In genomic region chr2:66691199-66691975, GRCh38 we compare ENCODE assay signal across 24 cellular contexts.
A peak's percentile ranks its signal among the peaks of the same experiment; 100 is the strongest.
DNase-seq lines count a peak whose midpoint lies in the region; ATAC-seq and TF ChIP-seq lines count a peak whose summit lies in the region.
"Had no signal": no experiment of that assay in that cellular context is flagged by ENCODE, and none has a peak within 500 bp of the region (broad histone marks: within the 10 kb centered on the region; RNA-seq: fewer than 3 reads in every experiment).

No MANE protein-coding gene starts in this region.

- no peaks in the 10 kb centered on the region for H3K9me3 ChIP-seq in adrenal gland (replicated peaks in 1 of 3)
- H3K9me3 ChIP-seq in gastroesophageal sphincter: no peaks in the 10 kb centered on the region
- no peaks in the 10 kb centered on the region for H3K9me3 ChIP-seq in SK-N-SH
- H3K9me3 ChIP-seq: gastrocnemius medialis had no signal

- POLR2A ChIA-PET in SK-N-SH (lab: Yijun Ruan, JAX): no interaction called here

- no peak overlapping the region for H3K9ac ChIP-seq in SK-N-SH

- H3K36me3 ChIP-seq in adrenal gland (replicated peaks in 1 of 2) (no peaks in the 10 kb centered on the region), gastroesophageal sphincter (no peaks in the 10 kb centered on the region), SK-N-SH (replicated peaks in 1 of 2; ENCODE audit: control insufficient read depth in 1 of 2, insufficient read depth in 2 of 2, low read length in 1 of 2) (no peaks in the 10 kb centered on the region)
- H3K36me3 ChIP-seq: gastrocnemius medialis, WERI-Rb-1 had no signal

- no peaks in the 10 kb centered on the region for H3K9me3 Mint-ChIP-seq in progenitor cell of endocrine pancreas (ENCODE audit: low read depth)
- H3K9me3 Mint-ChIP-seq: activated naive CD8-positive, alpha-beta T cell treated with anti-CD3 and anti-CD28 coated beads, Interleukin-2, amount 10 ng/mL, durations not matched to agents 7 days and 5 days; naive thymus-derived CD8-positive, alpha-beta T cell; stimulated activated memory B cell treated with anti-CD40 and anti-IgM and Interleukin-4, amounts not matched to agents 10 μg/mL and 1 μg/mL and 100 μg/mL, for 72 hours had no signal

- no peaks in the 10 kb centered on the region for H3K27me3 Mint-ChIP-seq in progenitor cell of endocrine pancreas
- H3K27me3 Mint-ChIP-seq: activated naive CD8-positive, alpha-beta T cell treated with anti-CD3 and anti-CD28 coated beads, Interleukin-2, amount 10 ng/mL, durations not matched to agents 7 days and 5 days; naive thymus-derived CD8-positive, alpha-beta T cell; stimulated activated memory B cell treated with anti-CD40 and anti-IgM and Interleukin-4, amounts not matched to agents 10 μg/mL and 1 μg/mL and 100 μg/mL, for 72 hours; T-helper 17 cell had no signal

- H3K27ac ChIP-seq in adrenal gland: peak overlapping the region; percentile 3 to 79 (median 70)
- peak overlapping the region; percentile 79 to 95 (median 84) for H3K27ac ChIP-seq in gastroesophageal sphincter
- H3K27ac ChIP-seq in foreskin keratinocyte: no peak overlapping the region
- H3K27ac ChIP-seq in SK-N-SH (ENCODE audit: low read depth in 2 of 2, low read length in 1 of 2): no peak overlapping the region
- H3K27ac ChIP-seq: gastrocnemius medialis, WERI-Rb-1 had no signal

- H3K4me3 Mint-ChIP-seq in progenitor cell of endocrine pancreas (ENCODE audit: low read depth): peak overlapping the region; percentile 20
- H3K4me3 Mint-ChIP-seq: activated CD8-positive, alpha-beta T cell treated with anti-CD3 and anti-CD28 coated beads, Interleukin-2, amount 10 ng/mL, durations not matched to agents 7 days and 5 days; activated naive CD8-positive, alpha-beta T cell treated with anti-CD3 and anti-CD28 coated beads, Interleukin-2, amount 10 ng/mL, durations not matched to agents 7 days and 5 days; CD14-positive monocyte; naive thymus-derived CD8-positive, alpha-beta T cell; stimulated activated memory B cell treated with anti-CD40 and anti-IgM and Interleukin-4, amounts not matched to agents 10 μg/mL and 1 μg/mL and 100 μg/mL, for 72 hours; T-helper 17 cell had no signal

- no peak overlapping the region for H2AFZ ChIP-seq in SK-N-SH (ENCODE audit: low read depth)

- H3K4me1 ChIP-seq in adrenal gland (replicated peaks in 1 of 2): peaks cover 3 to 21% of the 10 kb centered on the region in 2 donors
- peaks cover 0 to 43% (median 10%) of the 10 kb centered on the region in 3 donors for H3K4me1 ChIP-seq in gastroesophageal sphincter
- peaks cover 4% of the 10 kb centered on the region for H3K4me1 ChIP-seq in foreskin keratinocyte
- H3K4me1 ChIP-seq in SK-N-SH (ENCODE audit: control insufficient read depth in 1 of 2, insufficient read depth in 2 of 2, low read depth in 1 of 2, low read length in 1 of 2): peaks cover 0 to 8% of the 10 kb centered on the region in 2 experiments; a peak in 1 of 4 replicates
- H3K4me1 ChIP-seq: gastrocnemius medialis had no signal

- no peak for TF ChIP-seq CTCF in AG10803 (conservative IDR thresholded peaks at IDR 0.05; ENCODE audit: low read length)
- no peak for TF ChIP-seq CTCF in adrenal gland (IDR thresholded peaks at IDR 0.05)
- no peak for TF ChIP-seq CTCF in gastroesophageal sphincter (IDR thresholded peaks at IDR 0.05)
- no peak for TF ChIP-seq CTCF in progenitor cell of endocrine pancreas (IDR thresholded peaks at IDR 0.05; ENCODE audit: unreplicated experiment)
- TF ChIP-seq CTCF in foreskin keratinocyte (conservative IDR thresholded peaks at IDR 0.05): no peak
- no peak for TF ChIP-seq CTCF in SK-N-SH (IDR thresholded peaks at IDR 0.05)

- H4K20me1 ChIP-seq in SK-N-SH (ENCODE audit: insufficient read depth): no peaks in the 10 kb centered on the region

- no peaks in the 10 kb centered on the region for H3K79me2 ChIP-seq in SK-N-SH (ENCODE audit: insufficient read depth)

- TF ChIP-seq POLR2A in adrenal gland (IDR thresholded peaks at IDR 0.05): peak; percentile 35 to 83
- TF ChIP-seq POLR2A in gastroesophageal sphincter (IDR thresholded peaks at IDR 0.05): peak in 1 of 2 donors; percentile 31

- H3K27ac Mint-ChIP-seq in progenitor cell of endocrine pancreas: peak overlapping the region; percentile 14
- H3K27ac Mint-ChIP-seq: activated CD8-positive, alpha-beta T cell treated with anti-CD3 and anti-CD28 coated beads, Interleukin-2, amount 10 ng/mL, durations not matched to agents 7 days and 5 days; activated naive CD8-positive, alpha-beta T cell treated with anti-CD3 and anti-CD28 coated beads, Interleukin-2, amount 10 ng/mL, durations not matched to agents 7 days and 5 days; CD14-positive monocyte; naive thymus-derived CD8-positive, alpha-beta T cell; stimulated activated memory B cell treated with anti-CD40 and anti-IgM and Interleukin-4, amounts not matched to agents 10 μg/mL and 1 μg/mL and 100 μg/mL, for 72 hours; T-helper 17 cell had no signal

- CTCF ChIA-PET in SK-N-SH (lab: Yijun Ruan, JAX): interaction anchor here (0.8 to 1.0 kb wide), 2 partner anchors 9 kb away, joined by 3 to 4 read pairs; no protein-coding TSS in a partner anchor

- H3F3A ChIP-seq in SK-N-SH (replicated peaks; ENCODE audit: insufficient read depth): no peaks in the 10 kb centered on the region

- H3K9me2 ChIP-seq in SK-N-SH: no peaks in the 10 kb centered on the region

- ATAC-seq in gastroesophageal sphincter (no peak), foreskin keratinocyte (no peak)
- ATAC-seq: activated CD8-positive, alpha-beta T cell treated with anti-CD3 and anti-CD28 coated beads, Interleukin-2, amount 10 ng/mL, durations not matched to agents 7 days and 5 days; gastrocnemius medialis; naive thymus-derived CD8-positive, alpha-beta T cell; stimulated activated memory B cell treated with anti-CD40 and anti-IgM and Interleukin-4, amounts not matched to agents 10 μg/mL and 1 μg/mL and 100 μg/mL, for 72 hours; T-helper 17 cell had no signal

- WGBS in adrenal gland, 4 donors: 25 to 33% (median 28%) methylated on average over 8 of the region's 8 CpGs
- WGBS in gastroesophageal sphincter (ENCODE audit: low coverage in 1 of 2), 2 donors: 32 to 33% methylated on average over 8 of the region's 8 CpGs
- 66% methylated on average over 8 of the region's 8 CpGs for WGBS in SK-N-SH (ENCODE audit: low lambda C conversion rate)

- H3K4me1 Mint-ChIP-seq in progenitor cell of endocrine pancreas (ENCODE audit: low read depth): peaks cover 37% of the 10 kb centered on the region
- H3K4me1 Mint-ChIP-seq: activated naive CD8-positive, alpha-beta T cell treated with anti-CD3 and anti-CD28 coated beads, Interleukin-2, amount 10 ng/mL, durations not matched to agents 7 days and 5 days; CD14-positive monocyte; naive thymus-derived CD8-positive, alpha-beta T cell; stimulated activated memory B cell treated with anti-CD40 and anti-IgM and Interleukin-4, amounts not matched to agents 10 μg/mL and 1 μg/mL and 100 μg/mL, for 72 hours; T-helper 17 cell had no signal

- TF ChIP-seq EP300 in gastroesophageal sphincter (IDR thresholded peaks at IDR 0.05) (no peak), SK-N-SH (IDR thresholded peaks at IDR 0.05; ENCODE audit: borderline replicate concordance in 1 of 2, low read depth in 1 of 2, low read length in 1 of 2) (no peak)

- H3K4me3 ChIP-seq in AG10803 (ENCODE audit: low read length) (no peak overlapping the region), adrenal gland (peak overlapping the region in 3 of 4 donors; percentile 27 to 67 (median 33)), gastroesophageal sphincter (peak overlapping the region; percentile 43 to 69), SK-N-SH (ENCODE audit: low read depth in 2 of 2, low read length in 1 of 2) (no peak overlapping the region)
- H3K4me3 ChIP-seq: gastrocnemius medialis, lung had no signal

- H3K27me3 ChIP-seq in adrenal gland (no peaks in the 10 kb centered on the region), gastroesophageal sphincter (no peaks in the 10 kb centered on the region), foreskin keratinocyte (no peaks in the 10 kb centered on the region), SK-N-SH (ENCODE audit: insufficient read depth) (no peaks in the 10 kb centered on the region)

- no peak overlapping the region for H3K4me2 ChIP-seq in SK-N-SH

- no peaks in the 10 kb centered on the region for H3K36me3 Mint-ChIP-seq in progenitor cell of endocrine pancreas (ENCODE audit: insufficient read depth)
- H3K36me3 Mint-ChIP-seq: activated naive CD8-positive, alpha-beta T cell treated with anti-CD3 and anti-CD28 coated beads, Interleukin-2, amount 10 ng/mL, durations not matched to agents 7 days and 5 days; CD14-positive monocyte; naive thymus-derived CD8-positive, alpha-beta T cell; stimulated activated memory B cell treated with anti-CD40 and anti-IgM and Interleukin-4, amounts not matched to agents 10 μg/mL and 1 μg/mL and 100 μg/mL, for 72 hours had no signal

- intact Hi-C loops in adrenal gland (cut with DNase I): loop anchor here (5.0 kb wide), 2 partner anchors 114 to 249 kb away; no protein-coding TSS in a partner anchor

- DNase-seq in AG10803 (ENCODE audit: low read depth): peak; percentile 33
- DNase-seq in adrenal gland: peak in 3 of 7 donors; percentile 45 to 50 (median 48)
- no peak for DNase-seq in progenitor cell of endocrine pancreas (ENCODE audit: low spot score, unreplicated experiment)
- DNase-seq in foreskin keratinocyte: no peak
- DNase-seq in SK-N-SH: no peak
- no peak for DNase-seq in NCI-H2081 treated with DMSO at 0.1 percent for 48 hours (lab: John Stamatoyannopoulos, UW)
- DNase-seq in NCI-H82 (lab: John Stamatoyannopoulos, UW): no peak
- DNase-seq: activated CD8-positive, alpha-beta T cell treated with anti-CD3 and anti-CD28 coated beads, Interleukin-2, amount 10 ng/mL, durations not matched to agents 7 days and 5 days; activated naive CD8-positive, alpha-beta T cell treated with anti-CD3 and anti-CD28 coated beads, Interleukin-2, amount 10 ng/mL, durations not matched to agents 7 days and 5 days; activated T-cell treated with anti-CD3 and anti-CD28 coated beads, Interleukin-2, amount 50 U/mL, for 48 hours; DMS153; gastrocnemius medialis; Kasumi-1; naive thymus-derived CD8-positive, alpha-beta T cell; NCI-H1436 treated with DMSO at 0.1 percent for 48 hours; NCI-H446 treated with DMSO at 0.1 percent for 48 hours; SHP77; T-helper 17 cell; trophoblast cell; WERI-Rb-1 had no signal

- TF ChIP-seq RAD21 in SK-N-SH (IDR thresholded peaks at IDR 0.05; ENCODE audit: low read length): no peak

TF ChIP-seq in SK-N-SH, 30 proteins besides CTCF, POLR2A, EP300 and RAD21:
- TF ChIP-seq TCF12 (IDR thresholded peaks at IDR 0.05) (no peak), GATA2 (CRISPR knock-in tag; IDR thresholded peaks at IDR 0.05) (no peak), USF1 (IDR thresholded peaks at IDR 0.05; ENCODE audit: borderline replicate concordance, low read depth) (no peak)

Comparison
In these comparisons a context has a peak if more than half of its experiments do, and no peak if none do; other contexts are left out.
1. H3K4me3 ChIP-seq: peak in adrenal gland (3 of 4) and gastroesophageal sphincter (2 of 2); none in AG10803 (single experiment) and SK-N-SH (0 of 2).
2. H3K27ac ChIP-seq: peak in adrenal gland (5 of 5) and gastroesophageal sphincter (4 of 4); none in foreskin keratinocyte (single experiment) and SK-N-SH (0 of 2).